10 cellular contexts compared by ENCODE assay signal in the genomic region with DNA sequence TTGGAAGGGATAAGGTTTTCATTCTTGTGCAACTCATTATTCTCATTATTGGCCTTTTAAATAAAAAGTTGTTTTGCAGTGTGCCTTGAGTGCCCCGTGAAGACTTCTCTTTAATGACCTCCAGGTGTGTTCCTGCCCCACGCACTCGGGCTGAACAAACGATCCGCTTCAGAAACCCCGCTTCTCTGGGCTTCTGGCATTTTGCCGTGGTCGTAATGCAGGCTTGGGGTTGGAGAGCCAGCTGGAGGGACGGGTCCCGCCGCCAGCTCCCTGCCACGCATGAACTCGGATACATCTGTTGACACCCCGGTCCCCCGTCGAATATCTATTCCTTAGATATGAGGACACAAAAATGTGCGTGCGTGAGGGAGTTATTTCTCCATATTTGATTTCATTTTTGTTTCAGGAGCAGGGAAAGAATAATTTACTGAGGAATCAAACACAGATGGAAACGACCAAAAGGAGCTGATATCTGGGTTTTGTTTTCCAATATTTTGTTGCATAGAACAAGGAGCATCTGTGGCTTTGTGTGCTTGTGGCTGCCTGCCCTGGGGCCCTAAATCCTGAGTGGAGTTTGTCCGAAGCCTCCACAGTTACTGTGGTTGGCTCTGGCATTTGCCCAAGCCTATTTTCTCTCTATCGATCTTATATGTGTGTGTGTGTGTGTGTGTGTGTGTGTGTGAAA. TPM values are rescaled to one million over a fixed set of nuclear protein-coding genes. Genes with fewer than 3 reads are reported as not detected.
DNase-seq lines count a peak whose midpoint lies in the region; ATAC-seq and TF ChIP-seq lines count a peak whose summit lies in the region.
"Had no signal": no experiment of that assay in that cellular context is flagged by ENCODE, and none has a peak within 500 bp of the region (broad histone marks: within the 10 kb centered on the region; RNA-seq: fewer than 3 reads in every experiment).

No MANE protein-coding gene starts in this region.

- H3K27ac ChIP-seq in breast epithelium, result peak overlapping the region; percentile 56 to 68
- H3K27ac ChIP-seq in upper lobe of right lung, result peak overlapping the region; percentile 51

- H3K4me3 ChIP-seq in breast epithelium, result peak overlapping the region; percentile 7 to 52 (median 28)
- no peak overlapping the region for H3K4me3 ChIP-seq in upper lobe of right lung

- no TSS peak for BruUV-seq in MCF 10A (replicated peaks; lab: Mats Ljungman, UMichigan)

- H3K4me1 ChIP-seq in breast epithelium (peaks cover 10 to 22% of the 10 kb centered on the region in 2 donors), upper lobe of right lung (peaks cover 15% of the 10 kb centered on the region)

- POLR2A ChIA-PET in MCF 10A (lab: Yijun Ruan, JAX), result interaction anchor here (1.2 kb wide), 1 partner anchor 8 kb away, joined by 4 read pairs; no protein-coding TSS in a partner anchor

- H3K36me3 ChIP-seq in breast epithelium, result no peaks in the 10 kb centered on the region
- H3K36me3 ChIP-seq in upper lobe of right lung, result no peaks in the 10 kb centered on the region

- H3K27me3 Mint-ChIP-seq in MCF 10A (ENCODE audit: insufficient read depth, unreplicated experiment), result peaks cover 15% of the 10 kb centered on the region
- peaks cover 5% of the 10 kb centered on the region for H3K27me3 Mint-ChIP-seq in T-helper 2 cell treated with Interferon-gamma antibody and Interleukin-4, amounts not matched to agents 5 μg/mL and 100 μg/mL, for 36 hours (ENCODE audit: low read depth)

- H3K4me1 Mint-ChIP-seq in MCF 10A (ENCODE audit: insufficient read depth, unreplicated experiment), result peaks cover 19% of the 10 kb centered on the region
- no peaks in the 10 kb centered on the region for H3K4me1 Mint-ChIP-seq in T-helper 2 cell treated with Interferon-gamma antibody and Interleukin-4, amounts not matched to agents 5 μg/mL and 100 μg/mL, for 36 hours (ENCODE audit: low read depth)
- H3K4me1 Mint-ChIP-seq: activated CD8-positive, alpha-beta memory T cell treated with anti-CD3 and anti-CD28 coated beads, Interleukin-2, amount 10 ng/mL, durations not matched to agents 7 days and 5 days had no signal

- TF ChIP-seq CTCF in breast epithelium (IDR thresholded peaks at IDR 0.05), result no peak
- TF ChIP-seq CTCF in MCF 10A (IDR thresholded peaks at IDR 0.05; ENCODE audit: unreplicated experiment), result no peak
- no peak for TF ChIP-seq CTCF in upper lobe of right lung (IDR thresholded peaks at IDR 0.05)

- H3K27me3 ChIP-seq in breast epithelium, result no peaks in the 10 kb centered on the region
- H3K27me3 ChIP-seq in upper lobe of right lung, result no peaks in the 10 kb centered on the region

- no peak overlapping the region for H3K4me3 Mint-ChIP-seq in MCF 10A (ENCODE audit: unreplicated experiment)
- H3K4me3 Mint-ChIP-seq in T-helper 2 cell treated with Interferon-gamma antibody and Interleukin-4, amounts not matched to agents 5 μg/mL and 100 μg/mL, for 36 hours, result no peak overlapping the region
- H3K4me3 Mint-ChIP-seq: activated CD8-positive, alpha-beta memory T cell treated with anti-CD3 and anti-CD28 coated beads, Interleukin-2, amount 10 ng/mL, durations not matched to agents 7 days and 5 days had no signal

- no peak overlapping the region for H3K27ac Mint-ChIP-seq in MCF 10A (ENCODE audit: low read depth, unreplicated experiment)
- H3K27ac Mint-ChIP-seq in T-helper 2 cell treated with Interferon-gamma antibody and Interleukin-4, amounts not matched to agents 5 μg/mL and 100 μg/mL, for 36 hours, result no peak overlapping the region
- H3K27ac Mint-ChIP-seq: activated CD8-positive, alpha-beta memory T cell treated with anti-CD3 and anti-CD28 coated beads, Interleukin-2, amount 10 ng/mL, durations not matched to agents 7 days and 5 days had no signal

- H3K9me3 ChIP-seq in breast epithelium (no peaks in the 10 kb centered on the region), upper lobe of right lung (no peaks in the 10 kb centered on the region)

- no peak for DNase-seq in breast epithelium (ENCODE audit: low spot score in 2 of 2)
- DNase-seq in MCF 10A (ENCODE audit: unreplicated experiment), result no peak
- DNase-seq in SHP77 (lab: John Stamatoyannopoulos, UW), result peak; percentile 31 to 80
- DNase-seq in left kidney (ENCODE audit: low read depth, low spot score), result peak; percentile 83
- no peak for DNase-seq in upper lobe of right lung
- DNase-seq in T-helper 2 cell treated with Interferon-gamma antibody and Interleukin-4, amounts not matched to agents 5 μg/mL and 100 μg/mL, for 36 hours (ENCODE audit: low spot score), result no peak
- DNase-seq in NOMO-1 (lab: John Stamatoyannopoulos, UW; ENCODE audit: unreplicated experiment in 2 of 2), result no peak
- no peak for DNase-seq in cerebellar cortex (ENCODE audit: low spot score)
- DNase-seq: ACHN; activated CD8-positive, alpha-beta memory T cell treated with anti-CD3 and anti-CD28 coated beads, Interleukin-2, amount 10 ng/mL, durations not matched to agents 7 days and 5 days had no signal

- intact Hi-C loops in breast epithelium (cut with DNase I; ENCODE audit: low total_unique reads) (loop anchor here (10.0 kb wide), 1 partner anchor 370 kb away; a partner anchor contains a TSS), MCF 10A (cut with micrococcal nuclease) (no loop called here), upper lobe of right lung (cut with DNase I) (no loop called here)

- no peaks in the 10 kb centered on the region for H3K9me3 Mint-ChIP-seq in MCF 10A (ENCODE audit: unreplicated experiment)
- no peaks in the 10 kb centered on the region for H3K9me3 Mint-ChIP-seq in T-helper 2 cell treated with Interferon-gamma antibody and Interleukin-4, amounts not matched to agents 5 μg/mL and 100 μg/mL, for 36 hours

- no peak for TF ChIP-seq POLR2A in breast epithelium (IDR thresholded peaks at IDR 0.05)

- H3K36me3 Mint-ChIP-seq in MCF 10A (ENCODE audit: insufficient read depth, unreplicated experiment), result no peaks in the 10 kb centered on the region
- no peaks in the 10 kb centered on the region for H3K36me3 Mint-ChIP-seq in T-helper 2 cell treated with Interferon-gamma antibody and Interleukin-4, amounts not matched to agents 5 μg/mL and 100 μg/mL, for 36 hours (ENCODE audit: low read depth)
- H3K36me3 Mint-ChIP-seq: activated CD8-positive, alpha-beta memory T cell treated with anti-CD3 and anti-CD28 coated beads, Interleukin-2, amount 10 ng/mL, durations not matched to agents 7 days and 5 days had no signal

- CTCF ChIA-PET in MCF 10A (lab: Yijun Ruan, JAX), result interaction anchor here (0.6 to 1.6 kb wide), 3 partner anchors 145 to 508 kb away, joined by 3 to 4 read pairs (median 3); no protein-coding TSS in a partner anchor

- no peak for ATAC-seq in upper lobe of right lung
- ATAC-seq: activated CD8-positive, alpha-beta memory T cell treated with anti-CD3 and anti-CD28 coated beads, Interleukin-2, amount 10 ng/mL, durations not matched to agents 7 days and 5 days had no signal

RNA-seq across cellular contexts. Expression of a gene that starts 17.0 kb away (rescaled TPM):
- total RNA-seq in breast epithelium (10 to 100 TPM; 11.6 to 17.9 (median 17.4) TPM), MCF 10A (2022) (20.9 and 34.7 TPM in 2 replicates), upper lobe of right lung (48.8 TPM)

RNA-seq across cellular contexts. Expression of a gene that starts 56.0 kb away (rescaled TPM):
- total RNA-seq in breast epithelium (10 to 100 TPM; 13.4 to 22.7 (median 13.8) TPM), MCF 10A (2022) (16.7 and 23.9 TPM in 2 replicates), upper lobe of right lung (22.2 TPM)

RNA-seq across cellular contexts. Expression of a gene that starts 59.5 kb away (rescaled TPM):
- total RNA-seq in breast epithelium (10 to 100 TPM; 20.8 to 36.4 (median 28.4) TPM), MCF 10A (2022) (15.4 and 18.0 TPM in 2 replicates), upper lobe of right lung (24.1 TPM)

Comparison
In these comparisons a context has a peak if more than half of its experiments do, and no peak if none do; other contexts are left out.
1. DNase-seq: peak in SHP77 (2 of 2) and left kidney (single experiment); none in breast epithelium (0 of 2), MCF 10A (single experiment), upper lobe of right lung (single experiment), T-helper 2 cell treated with Interferon-gamma antibody and Interleukin-4, amounts not matched to agents 5 μg/mL and 100 μg/mL, for 36 hours (single experiment), NOMO-1 (0 of 2) and cerebellar cortex (single experiment).